Comparison of ENCODE assay signal across 26 cellular contexts in the genomic region with DNA sequence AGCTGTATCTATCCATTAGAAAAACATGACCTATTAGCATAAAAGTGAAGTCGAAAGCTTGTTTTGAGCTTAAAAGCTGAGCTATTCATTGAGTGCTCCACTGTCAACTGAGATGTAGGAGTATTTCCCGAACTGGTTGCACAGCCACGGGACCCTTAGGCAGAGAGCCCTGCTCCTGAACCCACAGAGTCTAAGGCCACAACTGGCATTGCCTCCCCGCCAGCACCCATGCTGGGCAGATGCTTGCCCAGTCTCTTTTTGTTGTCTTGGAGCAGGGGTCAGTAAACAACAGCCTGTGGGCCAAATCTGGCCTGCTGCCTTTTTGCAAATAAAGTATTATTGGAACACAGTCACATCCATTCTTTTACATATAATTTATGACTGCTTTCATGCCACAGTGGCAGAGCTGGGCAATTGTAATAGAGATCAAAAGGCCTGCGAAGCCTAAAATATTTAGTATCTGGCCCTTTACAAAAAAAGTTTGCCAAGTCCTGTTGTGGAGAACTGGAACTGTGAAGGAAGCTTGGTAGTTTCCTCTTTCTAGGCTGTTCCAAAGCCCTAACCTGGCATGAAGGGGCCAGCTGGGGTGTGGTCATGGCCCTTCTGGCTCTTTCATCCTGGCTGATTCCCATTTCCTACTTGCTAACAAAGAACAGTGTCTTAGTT. TPM values are rescaled to one million over a fixed set of nuclear protein-coding genes. Genes with fewer than 3 reads are reported as not detected.
DNase-seq lines count a peak whose midpoint lies in the region; ATAC-seq and TF ChIP-seq lines count a peak whose summit lies in the region.
"Had no signal": no experiment of that assay in that cellular context is flagged by ENCODE, and none has a peak within 500 bp of the region (broad histone marks: within the 10 kb centered on the region; RNA-seq: fewer than 3 reads in every experiment).

No MANE protein-coding gene starts in this region.

- ATAC-seq in Right ventricle myocardium inferior = peak; percentile 39
- peak; percentile 50 to 53 for ATAC-seq in lower lobe of right lung
- no peak for ATAC-seq in omental fat pad (ENCODE audit: low FRiP score)
- ATAC-seq in GM21717 (IDR thresholded peaks at IDR 0.05; ENCODE audit: unreplicated experiment) = no peak
- ATAC-seq: natural killer cell; stimulated activated memory B cell treated with anti-CD40 and anti-IgM and Interleukin-4, amounts not matched to agents 10 μg/mL and 1 μg/mL and 100 μg/mL, for 72 hours had no signal

- DNase-seq in Right ventricle myocardium inferior (ENCODE audit: missing footprints) (no peak), right atrium auricular region (ENCODE audit: low spot score) (no peak), lower lobe of right lung (no peak), superior temporal gyrus (ENCODE audit: extremely low spot score) (peak; percentile 37), omental fat pad (ENCODE audit: low spot score) (no peak)
- DNase-seq in activated T-cell treated with anti-CD3 and anti-CD28 coated beads, Interleukin-2, amount 50 U/mL, for 1 hour = no peak
- DNase-seq: 8988T; activated CD4-positive, alpha-beta T cell treated with anti-CD3 and anti-CD28 coated beads, Interleukin-2, amount 50 U/mL, for 4 hours; activated naive CD4-positive, alpha-beta T cell treated with anti-CD3 and anti-CD28 coated beads, Interleukin-2, amount 10 ng/mL, durations not matched to agents 7 days and 5 days; brain microvascular endothelial cell; CD4-positive, alpha-beta T cell; colonic mucosa; effector memory CD4-positive, alpha-beta T cell; islet precursor cell; natural killer cell; NCI-H146; NCI-H510A treated with DMSO at 0.1 percent for 48 hours; occipital lobe; upper lobe of left lung had no signal

- no peaks in the 10 kb centered on the region for H3K27me3 ChIP-seq in right atrium auricular region
- no peaks in the 10 kb centered on the region for H3K27me3 ChIP-seq in lower lobe of right lung (ENCODE audit: low read depth)
- H3K27me3 ChIP-seq: adrenal gland, brain microvascular endothelial cell, colonic mucosa, upper lobe of left lung had no signal

- H3K4me3 ChIP-seq in right atrium auricular region (no peak overlapping the region), lower lobe of right lung (no peak overlapping the region)
- H3K4me3 ChIP-seq: adrenal gland, colonic mucosa, SK-N-MC, skin epidermis, upper lobe of left lung had no signal

- H3K9me3 ChIP-seq in right atrium auricular region (no peaks in the 10 kb centered on the region), lower lobe of right lung (no peaks in the 10 kb centered on the region)
- H3K9me3 ChIP-seq: adrenal gland, colonic mucosa, upper lobe of left lung had no signal

- H3K36me3 ChIP-seq in right atrium auricular region = no peaks in the 10 kb centered on the region
- H3K36me3 ChIP-seq in lower lobe of right lung = no peaks in the 10 kb centered on the region
- H3K36me3 ChIP-seq: adrenal gland, brain microvascular endothelial cell, colonic mucosa, upper lobe of left lung had no signal

- no peak for TF ChIP-seq CTCF in right atrium auricular region (IDR thresholded peaks at IDR 0.05)
- TF ChIP-seq CTCF in lower lobe of right lung (IDR thresholded peaks at IDR 0.05) = no peak
- no peak for TF ChIP-seq CTCF in omental fat pad (IDR thresholded peaks at IDR 0.05)

- intact Hi-C loops in Right ventricle myocardium inferior (cut with DNase I) = no loop called here
- intact Hi-C loops in lower lobe of right lung (cut with DNase I) = no loop called here

- peaks cover 0 to 3% of the 10 kb centered on the region in 2 donors for H3K4me1 ChIP-seq in right atrium auricular region
- peaks cover 8% of the 10 kb centered on the region for H3K4me1 ChIP-seq in lower lobe of right lung
- H3K4me1 ChIP-seq: adrenal gland, colonic mucosa had no signal

- H3K27ac ChIP-seq in right atrium auricular region (no peak overlapping the region), cingulate gyrus (ENCODE audit: low read depth, low read length) (peak overlapping the region; percentile 29), lower lobe of right lung (no peak overlapping the region)
- H3K27ac ChIP-seq: brain microvascular endothelial cell, colonic mucosa, epithelial cell of prostate, SK-N-MC, upper lobe of left lung had no signal

RNA-seq across cellular contexts. Expression of gene WAPL, which starts 58.4 kb away (rescaled TPM):
- total RNA-seq in Right ventricle myocardium inferior (21.5 TPM), right atrium auricular region (10 to 100 TPM; 19.5 to 20.2 TPM), lower lobe of right lung (38.2 TPM), omental fat pad (10 to 100 TPM; 29.8 to 61.5 (median 40.1) TPM)

Comparison
In these comparisons a context has a peak if more than half of its experiments do, and no peak if none do; other contexts are left out.
1. ATAC-seq: peak in Right ventricle myocardium inferior (single experiment) and lower lobe of right lung (2 of 2); none in omental fat pad (single experiment) and GM21717 (single experiment).